8 cellular contexts compared by ENCODE assay signal in genomic region chr20:50146214-50146613, GRCh38. TPM values are rescaled to one million over a fixed set of nuclear protein-coding genes. Genes with fewer than 3 reads are reported as not detected.
A peak's percentile ranks its signal among the peaks of the same experiment; 100 is the strongest.
DNase-seq lines count a peak whose midpoint lies in the region; ATAC-seq, FAIRE-seq and TF ChIP-seq lines count a peak whose summit lies in the region.

No MANE protein-coding gene starts in this region.

- no peaks in the 10 kb centered on the region for H3K27me3 Mint-ChIP-seq in activated CD8-positive, alpha-beta memory T cell treated with anti-CD3 and anti-CD28 coated beads, Interleukin-2, amount 10 ng/mL, durations not matched to agents 7 days and 5 days

- H3K79me2 ChIP-seq in HepG2 (ENCODE audit: insufficient read depth, low read length), result peaks cover 47% of the 10 kb centered on the region

- H3K4me3 ChIP-seq in HepG2 (replicated peaks in 1 of 3; ENCODE audit: insufficient read depth in 1 of 3, low read depth in 2 of 3, low read length in 3 of 3), result no peak overlapping the region
- H3K4me3 ChIP-seq in thoracic aorta, result no peak overlapping the region

- no peak for TF ChIP-seq POLR2A in HepG2 (IDR thresholded peaks at IDR 0.05; ENCODE audit: insufficient read depth in 1 of 2, low read depth in 2 of 2, low read length in 2 of 2)

- in situ Hi-C loops in HepG2 (cut with HindIII; ENCODE audit: extremely low pct_ligation_motif_present, low pct_unique_long_range_greater_than_20kb), result no loop called here

- H3K36me3 Mint-ChIP-seq in activated CD8-positive, alpha-beta memory T cell treated with anti-CD3 and anti-CD28 coated beads, Interleukin-2, amount 10 ng/mL, durations not matched to agents 7 days and 5 days, result peaks cover 29% of the 10 kb centered on the region
- H3K36me3 Mint-ChIP-seq in activated naive CD4-positive, alpha-beta T cell treated with anti-CD3 and anti-CD28 coated beads, Interleukin-2, amount 50 U/mL, for 72 hours, result peaks cover 0 to 14% of the 10 kb centered on the region in 2 donors

- H3K4me1 ChIP-seq in HepG2 (ENCODE audit: insufficient read depth, low read length), result peaks cover 55% of the 10 kb centered on the region
- H3K4me1 ChIP-seq in thoracic aorta (ENCODE audit: control insufficient read depth in 1 of 2, low read depth in 2 of 2), result peaks cover 21 to 33% of the 10 kb centered on the region in 2 donors

- intact Hi-C loops in HepG2 (cut with micrococcal nuclease; ENCODE audit: unreplicated experiment), result no loop called here

- H3K4me3 Mint-ChIP-seq in activated CD8-positive, alpha-beta memory T cell treated with anti-CD3 and anti-CD28 coated beads, Interleukin-2, amount 10 ng/mL, durations not matched to agents 7 days and 5 days, result peak overlapping the region; percentile 72

- TF ChIP-seq EP300 in HepG2 (IDR thresholded peaks at IDR 0.05; ENCODE audit: low read depth in 2 of 2, low read length in 2 of 2) (no peak), HepG2 (CRISPR knock-in tag; IDR thresholded peaks at IDR 0.05; ENCODE audit: borderline replicate concordance) (no peak)

- POLR2A ChIA-PET in HepG2 (lab: Yijun Ruan, JAX), result interaction anchor here (2.9 kb wide), 1 partner anchor 8 kb away, joined by 39 read pairs; the partner anchor contains the start of gene PEDS1

- H3K27ac ChIP-seq in HepG2 (ENCODE audit: extremely low read length, insufficient read depth, low read length) (peak overlapping the region; percentile 0), thoracic aorta (peak overlapping the region; percentile 36 to 52)

- no peak for TF ChIP-seq RAD21 in HepG2 (CRISPR knock-in tag; IDR thresholded peaks at IDR 0.05)

- TF ChIP-seq CTCF in HepG2 (CRISPR knock-in tag; IDR thresholded peaks at IDR 0.05), result no peak
- TF ChIP-seq CTCF in thoracic aorta (IDR thresholded peaks at IDR 0.05), result no peak

- CTCF ChIA-PET in activated CD8-positive, alpha-beta memory T cell treated with anti-CD3 and anti-CD28 coated beads, Interleukin-2, amount 10 ng/mL, durations not matched to agents 7 days and 5 days (lab: Charles Lee), result interaction anchor here (1.1 kb wide), 1 partner anchor 27 kb away, joined by 3 read pairs; no protein-coding TSS in a partner anchor
- CTCF ChIA-PET in HepG2 (lab: Yijun Ruan, JAX; ENCODE audit: low intra/inter-chr PET ratio, low total read pairs), result no interaction called here

- WGBS in HepG2 (ENCODE audit: low lambda C conversion rate), result 87% methylated on average over 6 of the region's 6 CpGs

- H3K36me3 ChIP-seq in HepG2 (replicated peaks in 1 of 2; ENCODE audit: control insufficient read depth in 1 of 2, insufficient read depth in 2 of 2, low read length in 2 of 2) (peaks cover 33 to 65% of the 10 kb centered on the region in 2 experiments), thoracic aorta (peaks cover 8% of the 10 kb centered on the region)

- FAIRE-seq in HepG2 (lab: Jason Lieb, UNC), result no peak

- no peak for ATAC-seq in activated CD8-positive, alpha-beta memory T cell treated with anti-CD3 and anti-CD28 coated beads, Interleukin-2, amount 10 ng/mL, durations not matched to agents 7 days and 5 days
- no peak for ATAC-seq in activated naive CD4-positive, alpha-beta T cell treated with anti-CD3 and anti-CD28 coated beads, Interleukin-2, amount 50 U/mL, for 72 hours
- no peak for ATAC-seq in HepG2
- no peak for ATAC-seq in thoracic aorta (ENCODE audit: insufficient number of reproducible peaks, low FRiP score, low read depth)
- ATAC-seq in HG03342 (IDR thresholded peaks at IDR 0.05; ENCODE audit: unreplicated experiment), result no peak

- no peaks in the 10 kb centered on the region for H3K9me3 ChIP-seq in HepG2 (ENCODE audit: low read length)
- no peaks in the 10 kb centered on the region for H3K9me3 ChIP-seq in thoracic aorta

- no peaks in the 10 kb centered on the region for H3K9me3 Mint-ChIP-seq in activated CD8-positive, alpha-beta memory T cell treated with anti-CD3 and anti-CD28 coated beads, Interleukin-2, amount 10 ng/mL, durations not matched to agents 7 days and 5 days (ENCODE audit: low read depth)
- no peaks in the 10 kb centered on the region for H3K9me3 Mint-ChIP-seq in activated naive CD4-positive, alpha-beta T cell treated with anti-CD3 and anti-CD28 coated beads, Interleukin-2, amount 50 U/mL, for 72 hours

- peak overlapping the region; percentile 12; the same call in 1 of the 2 replicates for H3K9ac ChIP-seq in HepG2 (ENCODE audit: insufficient read depth, low read depth, low read length)

- peak overlapping the region; percentile 95 for H3K27ac Mint-ChIP-seq in activated CD8-positive, alpha-beta memory T cell treated with anti-CD3 and anti-CD28 coated beads, Interleukin-2, amount 10 ng/mL, durations not matched to agents 7 days and 5 days
- peak overlapping the region; percentile 90 to 99 for H3K27ac Mint-ChIP-seq in activated naive CD4-positive, alpha-beta T cell treated with anti-CD3 and anti-CD28 coated beads, Interleukin-2, amount 50 U/mL, for 72 hours

- H4K20me1 ChIP-seq in HepG2 (ENCODE audit: insufficient read depth, low read length), result no peaks in the 10 kb centered on the region; the same call in 1 of the 2 replicates

- no TSS peak for BruUV-seq in HepG2 (replicated peaks; lab: Mats Ljungman, UMichigan)

- no peak for DNase-seq in activated CD8-positive, alpha-beta memory T cell treated with anti-CD3 and anti-CD28 coated beads, Interleukin-2, amount 10 ng/mL, durations not matched to agents 7 days and 5 days
- no peak for DNase-seq in activated CD8-positive, alpha-beta memory T cell treated with anti-CD3 and anti-CD28 coated beads, Interleukin-2, amount 50 U/mL, for 4 hours
- no peak for DNase-seq in activated naive CD4-positive, alpha-beta T cell treated with anti-CD3 and anti-CD28 coated beads, Interleukin-2, amount 50 U/mL, for 72 hours (ENCODE audit: low spot score in 2 of 2)
- no peak for DNase-seq in HepG2 (ENCODE audit: low spot score)
- no peak for DNase-seq in thoracic aorta (ENCODE audit: low spot score)
- DNase-seq in cortex of kidney (lab: John Stamatoyannopoulos, UW), result no peak
- DNase-seq in D341Med (ENCODE audit: low spot score), result no peak

- H2AFZ ChIP-seq in HepG2 (ENCODE audit: low read length), result no peak overlapping the region

- peaks cover 56% of the 10 kb centered on the region for H3K4me1 Mint-ChIP-seq in activated CD8-positive, alpha-beta memory T cell treated with anti-CD3 and anti-CD28 coated beads, Interleukin-2, amount 10 ng/mL, durations not matched to agents 7 days and 5 days

- no peak overlapping the region; the same call in 1 of the 2 replicates for H3K4me2 ChIP-seq in HepG2 (ENCODE audit: low read depth, low read length)

- H3K27me3 ChIP-seq in HepG2 (ENCODE audit: control insufficient read depth in 1 of 2, insufficient read depth in 2 of 2, low read length in 2 of 2) (no peaks in the 10 kb centered on the region), thoracic aorta (replicated peaks; ENCODE audit: insufficient read depth) (no peaks in the 10 kb centered on the region)

RNA-seq across cellular contexts. Expression of gene PEDS1, which starts 7.3 kb away (rescaled TPM):
- 10 to 100 TPM; 24.2 to 25.4 TPM for total RNA-seq in activated CD8-positive, alpha-beta memory T cell treated with anti-CD3 and anti-CD28 coated beads, Interleukin-2, amount 10 ng/mL, durations not matched to agents 7 days and 5 days
- 10 to 100 TPM; 14.8 to 21.2 TPM for total RNA-seq in activated naive CD4-positive, alpha-beta T cell treated with anti-CD3 and anti-CD28 coated beads, Interleukin-2, amount 50 U/mL, for 72 hours
- 21.4 and 30.5 TPM in 2 replicates for total RNA-seq in HepG2 (2016; rRNA removed; fragmentation: Illumina TruSeq; extraction: Trizol)
- 17.9 and 19.8 TPM in 2 replicates for total RNA-seq in HepG2 (2016; cell fraction: cytosol; rRNA removed; fragmentation: Illumina TruSeq; extraction: Trizol; ENCODE audit: low read depth)
- total RNA-seq in HepG2 (2016; cell fraction: insoluble cytoplasmic fraction; rRNA removed; fragmentation: Illumina TruSeq; extraction: Trizol), result 16.4 and 29.4 TPM in 2 replicates
- total RNA-seq in HepG2 (2016; cell fraction: membrane; rRNA removed; fragmentation: Illumina TruSeq; extraction: Trizol), result 40.2 and 46.0 TPM in 2 replicates
- 19.8 and 24.1 TPM in 2 replicates for total RNA-seq in HepG2 (2016; cell fraction: nucleus; rRNA removed; fragmentation: Illumina TruSeq; extraction: Trizol)
- polyA plus RNA-seq in HepG2 (2011; rRNA removed), result 93.9 and 105 TPM in 2 replicates
- polyA plus RNA-seq in HepG2 (2011; cell fraction: cytosol; rRNA removed), result 58.6 and 81.5 TPM in 2 replicates
- 45.3 and 46.9 TPM in 2 replicates for polyA plus RNA-seq in HepG2 (2011; cell fraction: nucleus; rRNA removed)
- polyA plus RNA-seq in HepG2 (2012), result 29.0 and 44.1 TPM in 2 replicates
- 31.6 and 35.7 TPM in 2 replicates for polyA plus RNA-seq in HepG2 (2016; cell fraction: cytosol; fragmentation: Illumina TruSeq; extraction: Trizol; ENCODE audit: low read depth)
- 33.1 and 37.1 TPM in 2 replicates for polyA plus RNA-seq in HepG2 (2016; cell fraction: insoluble cytoplasmic fraction; fragmentation: Illumina TruSeq; extraction: Trizol; ENCODE audit: low read depth)
- 65.7 and 67.3 TPM in 2 replicates for polyA plus RNA-seq in HepG2 (2016; cell fraction: membrane; fragmentation: Illumina TruSeq; extraction: Trizol; ENCODE audit: low read depth)
- 60.4 and 64.9 TPM in 2 replicates for polyA plus RNA-seq in HepG2 (2016; cell fraction: nucleus; fragmentation: Illumina TruSeq; extraction: Trizol; ENCODE audit: insufficient read depth, low read depth)
- polyA minus RNA-seq in HepG2 (2011; rRNA and poly(A)+ RNA removed; ENCODE audit: low replicate concordance), result 171 and 190 TPM in 2 replicates
- 44.9 and 49.0 TPM in 2 replicates for polyA minus RNA-seq in HepG2 (2011; cell fraction: cytosol; rRNA and poly(A)+ RNA removed)
- 12.5 and 14.5 TPM in 2 replicates for polyA minus RNA-seq in HepG2 (2011; cell fraction: nucleus; rRNA and poly(A)+ RNA removed)
- total RNA-seq in thoracic aorta, result 10 to 100 TPM; 21.2 to 34.3 TPM

RNA-seq across cellular contexts. Expression of gene UBE2V1, which starts 33.3 kb away (rescaled TPM):
- 100 to 1,000 TPM; 140 to 158 TPM for total RNA-seq in activated CD8-positive, alpha-beta memory T cell treated with anti-CD3 and anti-CD28 coated beads, Interleukin-2, amount 10 ng/mL, durations not matched to agents 7 days and 5 days
- 100 to 1,000 TPM; 152 to 221 TPM for total RNA-seq in activated naive CD4-positive, alpha-beta T cell treated with anti-CD3 and anti-CD28 coated beads, Interleukin-2, amount 50 U/mL, for 72 hours
- total RNA-seq in HepG2 (2016; rRNA removed; fragmentation: Illumina TruSeq; extraction: Trizol), result 81.3 and 85.1 TPM in 2 replicates
- total RNA-seq in HepG2 (2016; cell fraction: cytosol; rRNA removed; fragmentation: Illumina TruSeq; extraction: Trizol; ENCODE audit: low read depth), result 39.8 and 41.0 TPM in 2 replicates
- total RNA-seq in HepG2 (2016; cell fraction: insoluble cytoplasmic fraction; rRNA removed; fragmentation: Illumina TruSeq; extraction: Trizol), result 75.7 and 82.4 TPM in 2 replicates
- total RNA-seq in HepG2 (2016; cell fraction: membrane; rRNA removed; fragmentation: Illumina TruSeq; extraction: Trizol), result 77.9 and 85.1 TPM in 2 replicates
- 90.9 and 96.1 TPM in 2 replicates for total RNA-seq in HepG2 (2016; cell fraction: nucleus; rRNA removed; fragmentation: Illumina TruSeq; extraction: Trizol)
- polyA plus RNA-seq in HepG2 (2011; rRNA removed), result 102 and 132 TPM in 2 replicates
- 86.6 and 115 TPM in 2 replicates for polyA plus RNA-seq in HepG2 (2011; cell fraction: cytosol; rRNA removed)
- polyA plus RNA-seq in HepG2 (2011; cell fraction: nucleus; rRNA removed), result 112 and 127 TPM in 2 replicates
- polyA plus RNA-seq in HepG2 (2012), result 131 and 175 TPM in 2 replicates
- polyA plus RNA-seq in HepG2 (2016; cell fraction: cytosol; fragmentation: Illumina TruSeq; extraction: Trizol; ENCODE audit: low read depth), result 88.5 and 88.7 TPM in 2 replicates
- polyA plus RNA-seq in HepG2 (2016; cell fraction: insoluble cytoplasmic fraction; fragmentation: Illumina TruSeq; extraction: Trizol; ENCODE audit: low read depth), result 203 and 260 TPM in 2 replicates
- polyA plus RNA-seq in HepG2 (2016; cell fraction: membrane; fragmentation: Illumina TruSeq; extraction: Trizol; ENCODE audit: low read depth), result 179 and 185 TPM in 2 replicates
- polyA plus RNA-seq in HepG2 (2016; cell fraction: nucleus; fragmentation: Illumina TruSeq; extraction: Trizol; ENCODE audit: insufficient read depth, low read depth), result 152 and 171 TPM in 2 replicates
- 54.3 and 62.1 TPM in 2 replicates for polyA minus RNA-seq in HepG2 (2011; rRNA and poly(A)+ RNA removed; ENCODE audit: low replicate concordance)
- polyA minus RNA-seq in HepG2 (2011; cell fraction: cytosol; rRNA and poly(A)+ RNA removed), result 50.5 and 51.3 TPM in 2 replicates
- polyA minus RNA-seq in HepG2 (2011; cell fraction: nucleus; rRNA and poly(A)+ RNA removed), result 273 and 299 TPM in 2 replicates
- 10 to 100 TPM; 91.7 to 98.4 TPM for total RNA-seq in thoracic aorta

RNA-seq across cellular contexts. Expression of gene CEBPB, which starts 44.4 kb away (rescaled TPM):
- 10 to 100 TPM; 32.6 to 34.6 TPM for total RNA-seq in activated CD8-positive, alpha-beta memory T cell treated with anti-CD3 and anti-CD28 coated beads, Interleukin-2, amount 10 ng/mL, durations not matched to agents 7 days and 5 days
- 10 to 100 TPM; 29.0 to 50.9 TPM for total RNA-seq in activated naive CD4-positive, alpha-beta T cell treated with anti-CD3 and anti-CD28 coated beads, Interleukin-2, amount 50 U/mL, for 72 hours
- total RNA-seq in HepG2 (2016; rRNA removed; fragmentation: Illumina TruSeq; extraction: Trizol) (12.1 and 18.5 TPM in 2 replicates), thoracic aorta (100 to 1,000 TPM; 113 to 255 TPM)
- total RNA-seq in HepG2 (2016; cell fraction: cytosol; rRNA removed; fragmentation: Illumina TruSeq; extraction: Trizol; ENCODE audit: low read depth), result 9.1 and 9.9 TPM in 2 replicates
- total RNA-seq in HepG2 (2016; cell fraction: insoluble cytoplasmic fraction; rRNA removed; fragmentation: Illumina TruSeq; extraction: Trizol), result 11.0 and 17.4 TPM in 2 replicates
- 19.9 and 21.0 TPM in 2 replicates for total RNA-seq in HepG2 (2016; cell fraction: membrane; rRNA removed; fragmentation: Illumina TruSeq; extraction: Trizol)
- total RNA-seq in HepG2 (2016; cell fraction: nucleus; rRNA removed; fragmentation: Illumina TruSeq; extraction: Trizol), result 8.1 and 9.8 TPM in 2 replicates
- polyA plus RNA-seq in HepG2 (2011; rRNA removed), result 28.2 and 43.0 TPM in 2 replicates
- polyA plus RNA-seq in HepG2 (2011; cell fraction: cytosol; rRNA removed), result 31.3 and 41.1 TPM in 2 replicates
- polyA plus RNA-seq in HepG2 (2011; cell fraction: nucleus; rRNA removed), result 47.8 and 49.8 TPM in 2 replicates
- 33.9 and 49.4 TPM in 2 replicates for polyA plus RNA-seq in HepG2 (2012)
- polyA plus RNA-seq in HepG2 (2016; cell fraction: cytosol; fragmentation: Illumina TruSeq; extraction: Trizol; ENCODE audit: low read depth), result 8.7 and 9.3 TPM in 2 replicates
- polyA plus RNA-seq in HepG2 (2016; cell fraction: insoluble cytoplasmic fraction; fragmentation: Illumina TruSeq; extraction: Trizol; ENCODE audit: low read depth), result 24.7 and 26.6 TPM in 2 replicates
- 16.8 and 19.0 TPM in 2 replicates for polyA plus RNA-seq in HepG2 (2016; cell fraction: membrane; fragmentation: Illumina TruSeq; extraction: Trizol; ENCODE audit: low read depth)
- 21.1 and 24.6 TPM in 2 replicates for polyA plus RNA-seq in HepG2 (2016; cell fraction: nucleus; fragmentation: Illumina TruSeq; extraction: Trizol; ENCODE audit: insufficient read depth, low read depth)
- 12.1 and 28.5 TPM in 2 replicates for polyA minus RNA-seq in HepG2 (2011; rRNA and poly(A)+ RNA removed; ENCODE audit: low replicate concordance)
- 56.9 and 63.6 TPM in 2 replicates for polyA minus RNA-seq in HepG2 (2011; cell fraction: cytosol; rRNA and poly(A)+ RNA removed)
- 21.4 and 26.7 TPM in 2 replicates for polyA minus RNA-seq in HepG2 (2011; cell fraction: nucleus; rRNA and poly(A)+ RNA removed)
